Comparison of ENCODE assay signal across 8 cellular contexts in genomic region chr12:49776413-49776812, GRCh38. TPM values are rescaled to one million over a fixed set of nuclear protein-coding genes. Genes with fewer than 3 reads are reported as not detected.
A peak's percentile ranks its signal among the peaks of the same experiment; 100 is the strongest.
DNase-seq lines count a peak whose midpoint lies in the region; ATAC-seq and TF ChIP-seq lines count a peak whose summit lies in the region.

No MANE protein-coding gene starts in this region.

- no peak overlapping the region for H2AK5ac ChIP-seq in mesenchymal stem cell (ENCODE audit: low read length, severe bottlenecking)

- WGBS in mesenchymal stem cell, result 0% methylated on average over 5 of the region's 7 CpGs

- H2BK5ac ChIP-seq in mesenchymal stem cell (ENCODE audit: low read depth, low read length, poor library complexity, severe bottlenecking), result no peak overlapping the region

- H3K27ac Mint-ChIP-seq in Caco-2 (ENCODE audit: unreplicated experiment), result peak overlapping the region; percentile 37
- H3K27ac Mint-ChIP-seq in effector memory CD8-positive, alpha-beta T cell, result no peak overlapping the region

- no peak overlapping the region for H3K4ac ChIP-seq in mesenchymal stem cell (ENCODE audit: low read depth in 1 of 2, low read length in 2 of 2)

- no peak overlapping the region for H3K4me2 ChIP-seq in mesenchymal stem cell (ENCODE audit: low read length, poor library complexity, severe bottlenecking)

- H3K4me3 Mint-ChIP-seq in Caco-2 (ENCODE audit: unreplicated experiment), result no peak overlapping the region
- H3K4me3 Mint-ChIP-seq in effector memory CD8-positive, alpha-beta T cell, result no peak overlapping the region

- H3K79me1 ChIP-seq in mesenchymal stem cell (replicated peaks; ENCODE audit: low read length, poor library complexity, severe bottlenecking), result no peaks in the 10 kb centered on the region

- peak overlapping the region; percentile 62 for H3K9ac ChIP-seq in mesenchymal stem cell (ENCODE audit: low read length)

- no peak overlapping the region for H3K23ac ChIP-seq in mesenchymal stem cell (ENCODE audit: low read length in 2 of 2)

- CTCF ChIA-PET in Caco-2 (lab: Charles Lee), result interaction anchor here (2.4 kb wide), 1 partner anchor 35 kb away, joined by 20 read pairs; the partner anchor contains the start of gene TMBIM6
- CTCF ChIA-PET in HEK293T (lab: Yijun Ruan, JAX), result interaction anchor here (3.0 kb wide), 1 partner anchor 62 kb away, joined by 21 read pairs; no protein-coding TSS in a partner anchor

- POLR2A ChIA-PET in Caco-2 (lab: Charles Lee) (no interaction called here), HEK293T (lab: Yijun Ruan, JAX) (no interaction called here)

- H4K8ac ChIP-seq in mesenchymal stem cell (ENCODE audit: low read length), result no peak overlapping the region

- H3K4me1 Mint-ChIP-seq in Caco-2 (ENCODE audit: low read depth, unreplicated experiment), result peaks cover 10% of the 10 kb centered on the region
- H3K4me1 Mint-ChIP-seq in effector memory CD8-positive, alpha-beta T cell (ENCODE audit: low read depth in 2 of 2), result peaks cover 13 to 17% of the 10 kb centered on the region in 2 donors

- no peaks in the 10 kb centered on the region for H3K36me3 ChIP-seq in Caco-2 (ENCODE audit: control insufficient read depth, insufficient read depth, low read length)
- H3K36me3 ChIP-seq in mesenchymal stem cell (ENCODE audit: control insufficient read depth in 1 of 2, insufficient read depth in 2 of 2, low read depth in 1 of 2, low read length in 2 of 2), result no peaks in the 10 kb centered on the region

- no peaks in the 10 kb centered on the region for H3K9me3 ChIP-seq in Caco-2
- H3K9me3 ChIP-seq in mesenchymal stem cell (ENCODE audit: control insufficient read depth, low read length), result no peaks in the 10 kb centered on the region

- H2BK120ac ChIP-seq in mesenchymal stem cell (ENCODE audit: low read depth, low read length), result no peak overlapping the region

- no TSS peak for BruUV-seq in Caco-2 (replicated peaks; lab: Mats Ljungman, UMichigan)

- H2AFZ ChIP-seq in mesenchymal stem cell (ENCODE audit: low read depth, low read length), result no peak overlapping the region

- H3K4me1 ChIP-seq in Caco-2 (no peaks in the 10 kb centered on the region), mesenchymal stem cell (ENCODE audit: control insufficient read depth, insufficient read depth, low read depth, low read length) (peaks cover 2% of the 10 kb centered on the region)

- H3K18ac ChIP-seq in mesenchymal stem cell (ENCODE audit: low read depth in 1 of 2, low read length in 2 of 2), result no peak overlapping the region

- intact Hi-C loops in Caco-2 (cut with micrococcal nuclease; ENCODE audit: unreplicated experiment), result loop anchor here (1.0 to 10.0 kb wide), 4 partner anchors 63 to 294 kb away; partner anchors contain the start of gene ASIC1

- peak; percentile 84 for ATAC-seq in effector memory CD8-positive, alpha-beta T cell (replicated peaks)
- ATAC-seq in GM21528 (IDR thresholded peaks at IDR 0.05; ENCODE audit: low FRiP score, unreplicated experiment), result no peak

- DNase-seq in Caco-2, result peak; percentile 76 to 84
- peak; percentile 79 for DNase-seq in HEK293T (ENCODE audit: extremely low spot score)
- peak; percentile 74 for DNase-seq in NCI-H510A treated with DMSO at 0.1 percent for 48 hours (lab: John Stamatoyannopoulos, UW)
- DNase-seq in activated CD4-positive, alpha-beta T cell treated with anti-CD3 and anti-CD28 coated beads, Interleukin-2, amount 50 U/mL, for 48 hours, result peak; percentile 63 to 73
- DNase-seq in effector memory CD8-positive, alpha-beta T cell, result peak; percentile 16 to 36 (median 32)
- peak; percentile 84 for DNase-seq in mesenchymal stem cell
- DNase-seq in stimulated activated CD8-positive, alpha-beta memory T cell treated with anti-CD3 and anti-CD28 coated beads, Interleukin-7, amount 100 ng/mL, for 24 hours (ENCODE audit: low read depth), result peak; percentile 19

- TF ChIP-seq CTCF in Caco-2 (IDR thresholded peaks at IDR 0.05; ENCODE audit: insufficient read depth in 1 of 2, low read depth in 1 of 2, low read length in 1 of 2, severe bottlenecking in 1 of 2, unreplicated experiment in 1 of 2), result peak; percentile 86 to 93

- H3K27me3 ChIP-seq in Caco-2 (replicated peaks; ENCODE audit: control insufficient read depth, insufficient read depth, low read length) (no peaks in the 10 kb centered on the region), mesenchymal stem cell (ENCODE audit: control insufficient read depth in 1 of 2, insufficient read depth in 1 of 2, low read length in 2 of 2) (peaks cover 5 to 16% of the 10 kb centered on the region in 2 experiments)

- peaks cover 8% of the 10 kb centered on the region for H3K27me3 Mint-ChIP-seq in Caco-2 (ENCODE audit: insufficient read depth, unreplicated experiment)
- peaks cover 25 to 28% of the 10 kb centered on the region in 2 donors for H3K27me3 Mint-ChIP-seq in effector memory CD8-positive, alpha-beta T cell

- no peaks in the 10 kb centered on the region for H3K9me3 Mint-ChIP-seq in Caco-2 (ENCODE audit: unreplicated experiment)
- H3K9me3 Mint-ChIP-seq in effector memory CD8-positive, alpha-beta T cell, result no peaks in the 10 kb centered on the region

- no peak overlapping the region for H2BK15ac ChIP-seq in mesenchymal stem cell (ENCODE audit: low read depth, poor library complexity, severe bottlenecking)

- H4K91ac ChIP-seq in mesenchymal stem cell (ENCODE audit: low read length), result no peak overlapping the region

- H3K4me3 ChIP-seq in Caco-2 (ENCODE audit: low read depth, low read length), result no peak overlapping the region
- H3K4me3 ChIP-seq in mesenchymal stem cell (ENCODE audit: insufficient read depth in 1 of 2, low read depth in 1 of 2, low read length in 2 of 2), result no peak overlapping the region

- H3K14ac ChIP-seq in mesenchymal stem cell (ENCODE audit: low read length in 2 of 2), result no peak overlapping the region

- H2BK12ac ChIP-seq in mesenchymal stem cell (ENCODE audit: low read length in 2 of 2), result no peak overlapping the region

- H3K36me3 Mint-ChIP-seq in Caco-2 (ENCODE audit: insufficient read depth, unreplicated experiment), result no peaks in the 10 kb centered on the region
- no peaks in the 10 kb centered on the region for H3K36me3 Mint-ChIP-seq in effector memory CD8-positive, alpha-beta T cell (ENCODE audit: insufficient read depth)

- no peak overlapping the region for H3K27ac ChIP-seq in mesenchymal stem cell (ENCODE audit: low read length, poor library complexity, severe bottlenecking)

TF ChIP-seq in HEK293T, 16 proteins besides CTCF, POLR2A, EP300 and RAD21:
- no peak for TF ChIP-seq CTBP1 (IDR thresholded peaks at IDR 0.05; ENCODE audit: borderline replicate concordance)
- no peak for TF ChIP-seq ARNT (IDR thresholded peaks at IDR 0.05)
- no peak for TF ChIP-seq SUZ12 (IDR thresholded peaks at IDR 0.05)
- no peak for TF ChIP-seq FOXK2 (IDR thresholded peaks at IDR 0.05)
- TF ChIP-seq FOXA1 (IDR thresholded peaks at IDR 0.05), result no peak
- no peak for TF ChIP-seq TARDBP (IDR thresholded peaks at IDR 0.05)
- no peak for TF ChIP-seq L3MBTL2 (conservative IDR thresholded peaks at IDR 0.05)

RNA-seq across cellular contexts. Expression of gene TMBIM6, which starts 35.1 kb away (rescaled TPM):
- 826 and 867 TPM in 2 replicates for total RNA-seq in Caco-2 (2022)
- 439 TPM for polyA plus RNA-seq in mesenchymal stem cell (2013, experiment 1 of 2)
- polyA plus RNA-seq in mesenchymal stem cell (2013, experiment 2 of 2), result 459 TPM

RNA-seq across cellular contexts. Expression of gene NCKAP5L, which starts 51.8 kb away (rescaled TPM):
- total RNA-seq in Caco-2 (2022), result 17.8 and 19.5 TPM in 2 replicates
- polyA plus RNA-seq in mesenchymal stem cell (2013, experiment 1 of 2), result 23.5 TPM
- 22.0 TPM for polyA plus RNA-seq in mesenchymal stem cell (2013, experiment 2 of 2)

Comparison
In these comparisons a context has a peak if more than half of its experiments do, and no peak if none do; other contexts are left out.
1. DNase-seq: peak in every context shown above with its lines; median percentile 84 in mesenchymal stem cell; 80 in Caco-2; 79 in HEK293T; 74 in NCI-H510A treated with DMSO at 0.1 percent for 48 hours; 68 in activated CD4-positive, alpha-beta T cell treated with anti-CD3 and anti-CD28 coated beads, Interleukin-2, amount 50 U/mL, for 48 hours; 32 in effector memory CD8-positive, alpha-beta T cell; 19 in stimulated activated CD8-positive, alpha-beta memory T cell treated with anti-CD3 and anti-CD28 coated beads, Interleukin-7, amount 100 ng/mL, for 24 hours.